Comparison of ENCODE assay signal across 8 cellular contexts in genomic region chr4:112514079-112514448, GRCh38. TPM values are rescaled to one million over a fixed set of nuclear protein-coding genes. Genes with fewer than 3 reads are reported as not detected.
DNase-seq lines count a peak whose midpoint lies in the region; ATAC-seq and TF ChIP-seq lines count a peak whose summit lies in the region.

No MANE protein-coding gene starts in this region.

- H3K4me1 Mint-ChIP-seq in activated T-helper 1 cell treated with anti-CD3 and anti-CD28 coated beads, Interleukin-12 subunit alpha, Interleukin-12 subunit beta, Interleukin-2, Interleukin-4 antibody, amounts not matched to agents 30 ng/mL and 10 ng/mL and 1 ng/mL, durations not matched to agents 14 hours and 24 hours and 36 hours (ENCODE audit: low read depth): peaks cover 80% of the 10 kb centered on the region
- H3K4me1 Mint-ChIP-seq in neural crest cell: peaks cover 56% of the 10 kb centered on the region

- peak overlapping the region; percentile 95 for H3K4me3 Mint-ChIP-seq in activated T-helper 1 cell treated with anti-CD3 and anti-CD28 coated beads, Interleukin-12 subunit alpha, Interleukin-12 subunit beta, Interleukin-2, Interleukin-4 antibody, amounts not matched to agents 30 ng/mL and 10 ng/mL and 1 ng/mL, durations not matched to agents 14 hours and 24 hours and 36 hours
- peak overlapping the region; percentile 89 for H3K4me3 Mint-ChIP-seq in neural crest cell

- H3K36me3 Mint-ChIP-seq in activated T-helper 1 cell treated with anti-CD3 and anti-CD28 coated beads, Interleukin-12 subunit alpha, Interleukin-12 subunit beta, Interleukin-2, Interleukin-4 antibody, amounts not matched to agents 30 ng/mL and 10 ng/mL and 1 ng/mL, durations not matched to agents 14 hours and 24 hours and 36 hours (ENCODE audit: low read depth): peaks cover 8% of the 10 kb centered on the region
- H3K36me3 Mint-ChIP-seq in neural crest cell (ENCODE audit: low read depth): no peaks in the 10 kb centered on the region

- intact Hi-C loops in activated T-helper 1 cell treated with anti-CD3 and anti-CD28 coated beads, Interleukin-12 subunit alpha, Interleukin-12 subunit beta, Interleukin-2, Interleukin-4 antibody, amounts not matched to agents 30 ng/mL and 10 ng/mL and 1 ng/mL, durations not matched to agents 14 hours and 24 hours and 36 hours (cut with micrococcal nuclease): loop anchor here (2.0 to 5.0 kb wide), 2 partner anchors 193 to 367 kb away; partner anchors contain the start of gene FAM241A

- H3K27me3 Mint-ChIP-seq in activated T-helper 1 cell treated with anti-CD3 and anti-CD28 coated beads, Interleukin-12 subunit alpha, Interleukin-12 subunit beta, Interleukin-2, Interleukin-4 antibody, amounts not matched to agents 30 ng/mL and 10 ng/mL and 1 ng/mL, durations not matched to agents 14 hours and 24 hours and 36 hours (ENCODE audit: insufficient read depth): peaks cover 81% of the 10 kb centered on the region
- H3K27me3 Mint-ChIP-seq in neural crest cell (ENCODE audit: low read depth): peaks cover 98% of the 10 kb centered on the region

- DNase-seq in NCI-H748 (lab: John Stamatoyannopoulos, UW; ENCODE audit: unreplicated experiment): peak; percentile 12
- no peak for DNase-seq in NCI-H748 treated with DMSO at 0.1 percent for 48 hours (lab: John Stamatoyannopoulos, UW)
- no peak for DNase-seq in activated T-helper 1 cell treated with anti-CD3 and anti-CD28 coated beads, Interleukin-12 subunit alpha, Interleukin-12 subunit beta, Interleukin-2, Interleukin-4 antibody, amounts not matched to agents 30 ng/mL and 10 ng/mL and 1 ng/mL, durations not matched to agents 14 hours and 24 hours and 36 hours (ENCODE audit: low spot score)
- DNase-seq in neural crest cell (ENCODE audit: low read depth, low spot score): no peak
- no peak for DNase-seq in middle frontal gyrus (ENCODE audit: extremely low spot score, low spot score)
- DNase-seq in NCI-H1048 (lab: John Stamatoyannopoulos, UW): no peak

- ATAC-seq in HG02885 (IDR thresholded peaks at IDR 0.05; ENCODE audit: poor library complexity, unreplicated experiment) (peak; percentile 21), HG03039 (IDR thresholded peaks at IDR 0.05; ENCODE audit: unreplicated experiment) (no peak)

- no peaks in the 10 kb centered on the region for H3K9me3 Mint-ChIP-seq in activated T-helper 1 cell treated with anti-CD3 and anti-CD28 coated beads, Interleukin-12 subunit alpha, Interleukin-12 subunit beta, Interleukin-2, Interleukin-4 antibody, amounts not matched to agents 30 ng/mL and 10 ng/mL and 1 ng/mL, durations not matched to agents 14 hours and 24 hours and 36 hours
- no peaks in the 10 kb centered on the region for H3K9me3 Mint-ChIP-seq in neural crest cell

- peak overlapping the region; percentile 69 for H3K27ac Mint-ChIP-seq in activated T-helper 1 cell treated with anti-CD3 and anti-CD28 coated beads, Interleukin-12 subunit alpha, Interleukin-12 subunit beta, Interleukin-2, Interleukin-4 antibody, amounts not matched to agents 30 ng/mL and 10 ng/mL and 1 ng/mL, durations not matched to agents 14 hours and 24 hours and 36 hours
- H3K27ac Mint-ChIP-seq in neural crest cell (ENCODE audit: unreplicated experiment): no peak overlapping the region

- no peak for TF ChIP-seq CTCF in neural crest cell (conservative IDR thresholded peaks at IDR 0.05)

RNA-seq across cellular contexts. Expression of gene NEUROG2, which starts 1.9 kb away (rescaled TPM):
- 0.18 TPM in 1 of 2 replicates, not detected in the other for total RNA-seq in activated T-helper 1 cell treated with anti-CD3 and anti-CD28 coated beads, Interleukin-12 subunit alpha, Interleukin-12 subunit beta, Interleukin-2, Interleukin-4 antibody, amounts not matched to agents 30 ng/mL and 10 ng/mL and 1 ng/mL, durations not matched to agents 14 hours and 24 hours and 36 hours
- 4.1 and 4.2 TPM in 2 replicates for total RNA-seq in neural crest cell
